In genomic region chr19:35266149-35266903, GRCh38 we compare ENCODE assay signal across 9 cellular contexts. TPM values are rescaled to one million over a fixed set of nuclear protein-coding genes. Genes with fewer than 3 reads are reported as not detected.
A peak's percentile ranks its signal among the peaks of the same experiment; 100 is the strongest.
DNase-seq lines count a peak whose midpoint lies in the region; ATAC-seq, FAIRE-seq and TF ChIP-seq lines count a peak whose summit lies in the region.
"Had no signal": no experiment of that assay in that cellular context is flagged by ENCODE, and none has a peak within 500 bp of the region (broad histone marks: within the 10 kb centered on the region; RNA-seq: fewer than 3 reads in every experiment).

No MANE protein-coding gene starts in this region.

- peaks cover 33% of the 10 kb centered on the region for H3K79me2 ChIP-seq in DOHH2 (ENCODE audit: control insufficient read depth, low read length)
- peaks cover 12% of the 10 kb centered on the region for H3K79me2 ChIP-seq in fibroblast of lung (ENCODE audit: control insufficient read depth, insufficient read depth, low read length)

- peaks cover 15% of the 10 kb centered on the region for H3K4me1 Mint-ChIP-seq in T-helper 17 cell

- H3F3A ChIP-seq in DOHH2 (ENCODE audit: control insufficient read depth, insufficient read depth): peaks cover 16% of the 10 kb centered on the region

- intact Hi-C loops in posterior vena cava (cut with DNase I): loop anchor here in 1 of 2 donors (10.0 kb wide), 1 partner anchor 122 kb away; the partner anchor contains the start of gene FXYD7

- H2AFZ ChIP-seq in fibroblast of lung (ENCODE audit: low read length): no peak overlapping the region

- no peaks in the 10 kb centered on the region for H3K36me3 Mint-ChIP-seq in T-helper 17 cell (ENCODE audit: low read depth)

- H3K9ac ChIP-seq in fibroblast of lung (ENCODE audit: insufficient read depth, low read length): no peak overlapping the region

- H3K4me2 ChIP-seq in DOHH2 (ENCODE audit: low read length) (peak overlapping the region; percentile 98), fibroblast of lung (ENCODE audit: extremely low read depth, insufficient read depth, low read length) (peak overlapping the region; percentile 87)

- H3K27ac ChIP-seq in DOHH2 (ENCODE audit: low read depth, low read length) (no peak overlapping the region), fibroblast of lung (ENCODE audit: insufficient read depth, low read length) (no peak overlapping the region)

- ATAC-seq in T-helper 17 cell (no peak), GM18519 (IDR thresholded peaks at IDR 0.05; ENCODE audit: low FRiP score, unreplicated experiment) (no peak), GM21526 (IDR thresholded peaks at IDR 0.05; ENCODE audit: low FRiP score, unreplicated experiment) (no peak)

- H3K4me3 Mint-ChIP-seq in T-helper 17 cell: peak overlapping the region; percentile 74

- no peaks in the 10 kb centered on the region for H3K27me3 Mint-ChIP-seq in T-helper 17 cell

- H3K4me1 ChIP-seq in DOHH2 (ENCODE audit: control insufficient read depth, low read length): peaks cover 50% of the 10 kb centered on the region
- H3K4me1 ChIP-seq in fibroblast of lung (ENCODE audit: control insufficient read depth, extremely low read depth, insufficient read depth, low read length): peaks cover 2% of the 10 kb centered on the region

- in situ Hi-C loops in G401 (cut with HindIII; ENCODE audit: low sequenced_read_pairs): no loop called here

- H3K4me3 ChIP-seq in DOHH2 (ENCODE audit: low read length) (peak overlapping the region; percentile 99), fibroblast of lung (replicated peaks in 1 of 4; ENCODE audit: control extremely low read depth in 1 of 4, insufficient read depth in 1 of 4, low read depth in 3 of 4, low read length in 4 of 4) (peak overlapping the region; percentile 43 to 96 (median 88))

- H4K20me1 ChIP-seq in DOHH2 (ENCODE audit: control insufficient read depth, insufficient read depth, low read depth, low read length) (peaks cover 7% of the 10 kb centered on the region; the same call in 1 of the 2 replicates), fibroblast of lung (ENCODE audit: control insufficient read depth, extremely low read depth, insufficient read depth, low read length) (no peaks in the 10 kb centered on the region)

- no peaks in the 10 kb centered on the region for H3K9me2 ChIP-seq in DOHH2 (replicated peaks; ENCODE audit: control insufficient read depth, low read length)

- H3K27me3 ChIP-seq in DOHH2 (ENCODE audit: control insufficient read depth, low read length) (no peaks in the 10 kb centered on the region), fibroblast of lung (ENCODE audit: control insufficient read depth, insufficient read depth, low read length) (no peaks in the 10 kb centered on the region)

- no peaks in the 10 kb centered on the region for H3K9me3 ChIP-seq in DOHH2 (ENCODE audit: control insufficient read depth, insufficient read depth, low read length)
- no peaks in the 10 kb centered on the region for H3K9me3 ChIP-seq in T-helper 17 cell (ENCODE audit: control insufficient read depth, low read length, poor library complexity, severe bottlenecking)
- no peaks in the 10 kb centered on the region for H3K9me3 ChIP-seq in fibroblast of lung (ENCODE audit: control insufficient read depth, insufficient read depth, low read depth, low read length)

- DNase-seq in T-helper 17 cell: peak in 1 of 3 donors; percentile 4
- DNase-seq in fibroblast of lung (ENCODE audit: low read depth in 2 of 2): no peak
- DNase-seq in posterior vena cava (ENCODE audit: low spot score): peak; percentile 73
- no peak for DNase-seq in G401 (ENCODE audit: low spot score)
- no peak for DNase-seq in frontal cortex (ENCODE audit: low spot score in 2 of 2)

- FAIRE-seq in frontal cortex (lab: Jason Lieb, UNC): no peak
- FAIRE-seq: TTC549 had no signal

- peak overlapping the region; percentile 90 for H3K27ac Mint-ChIP-seq in T-helper 17 cell

- no peak for TF ChIP-seq CTCF in DOHH2 (IDR thresholded peaks at IDR 0.05; ENCODE audit: low read depth, low read length, poor library complexity, severe bottlenecking)
- TF ChIP-seq CTCF in fibroblast of lung (conservative IDR thresholded peaks at IDR 0.05 in 1 of 2, IDR thresholded peaks at IDR 0.05 in 1 of 2; ENCODE audit: low read depth in 1 of 2, low read length in 2 of 2): no peak

- peaks cover 61% of the 10 kb centered on the region for H3K36me3 ChIP-seq in DOHH2 (ENCODE audit: control insufficient read depth, low read length)
- H3K36me3 ChIP-seq in fibroblast of lung (ENCODE audit: control insufficient read depth, insufficient read depth, low read length): peaks cover 7% of the 10 kb centered on the region

RNA-seq across cellular contexts. Expression of gene USF2, which starts 2.4 kb away (rescaled TPM):
- total RNA-seq in T-helper 17 cell: 100 to 1,000 TPM; 204 to 299 TPM
- 42.1 and 53.8 TPM in 2 replicates for total RNA-seq in fibroblast of lung
- polyA plus RNA-seq in fibroblast of lung: 74.9 and 105 TPM in 2 replicates
- polyA plus RNA-seq in fibroblast of lung (2012): 72.0 and 78.6 TPM in 2 replicates
- 79.1 and 80.1 TPM in 2 replicates for polyA minus RNA-seq in fibroblast of lung (ENCODE audit: low replicate concordance)
- total RNA-seq in posterior vena cava: 10 to 100 TPM; 78.9 to 88.0 TPM
- total RNA-seq in G401 (2014; rRNA removed; shearing (Covaris generic)): 90.7 and 98.8 TPM in 2 replicates
- total RNA-seq in frontal cortex: 38.7 TPM

RNA-seq across cellular contexts. Expression of gene HAMP, which starts 16.0 kb away (rescaled TPM):
- total RNA-seq in T-helper 17 cell: 1 to 10 TPM in 1 of 2 donors, under 1 TPM in 1; 0.55 to 2.8 TPM
- not detected in 2 replicates for total RNA-seq in fibroblast of lung
- polyA plus RNA-seq in fibroblast of lung: not detected in 2 replicates
- polyA plus RNA-seq in fibroblast of lung (2012): not detected in 2 replicates
- polyA minus RNA-seq in fibroblast of lung (ENCODE audit: low replicate concordance): not detected in 2 replicates
- total RNA-seq in posterior vena cava: not detected
- total RNA-seq in G401 (2014; rRNA removed; shearing (Covaris generic)): not detected in 2 replicates
- total RNA-seq in frontal cortex: not detected

RNA-seq across cellular contexts. Expression of gene LSR, which starts 17.5 kb away (rescaled TPM):
- total RNA-seq in T-helper 17 cell (10 to 100 TPM; 42.6 to 44.5 TPM), fibroblast of lung (0.26 and 0.33 TPM in 2 replicates), posterior vena cava (1 to 10 TPM; 5.1 to 5.5 TPM), frontal cortex (0.82 TPM)
- polyA plus RNA-seq in fibroblast of lung: 0.29 and 0.31 TPM in 2 replicates
- polyA plus RNA-seq in fibroblast of lung (2012): 1.6 TPM in 2 replicates
- not detected in 2 replicates for polyA minus RNA-seq in fibroblast of lung (ENCODE audit: low replicate concordance)
- 16.7 and 18.7 TPM in 2 replicates for total RNA-seq in G401 (2014; rRNA removed; shearing (Covaris generic))

RNA-seq across cellular contexts. Expression of gene MAG, which starts 25.6 kb away (rescaled TPM):
- total RNA-seq in T-helper 17 cell (not detected), fibroblast of lung (0.50 TPM in 1 of 2 replicates, not detected in the other), posterior vena cava (not detected), frontal cortex (not detected)
- 0.10 TPM in 1 of 2 replicates, not detected in the other for polyA plus RNA-seq in fibroblast of lung
- 0.43 TPM in 1 of 2 replicates, not detected in the other for polyA plus RNA-seq in fibroblast of lung (2012)
- polyA minus RNA-seq in fibroblast of lung (ENCODE audit: low replicate concordance): not detected in 2 replicates
- total RNA-seq in G401 (2014; rRNA removed; shearing (Covaris generic)): not detected in 2 replicates

RNA-seq across cellular contexts. Expression of gene FAM187B, which starts 37.8 kb away (rescaled TPM):
- total RNA-seq in T-helper 17 cell: not detected
- not detected in 2 replicates for total RNA-seq in fibroblast of lung
- not detected in 2 replicates for polyA plus RNA-seq in fibroblast of lung
- not detected in 2 replicates for polyA plus RNA-seq in fibroblast of lung (2012)
- not detected in 2 replicates for polyA minus RNA-seq in fibroblast of lung (ENCODE audit: low replicate concordance)
- total RNA-seq in posterior vena cava: not detected
- not detected in 2 replicates for total RNA-seq in G401 (2014; rRNA removed; shearing (Covaris generic))
- total RNA-seq in frontal cortex: not detected
